9 cellular contexts compared by ENCODE assay signal in genomic region chr3:190863119-190863465, GRCh38. TPM values are rescaled to one million over a fixed set of nuclear protein-coding genes. Genes with fewer than 3 reads are reported as not detected.
DNase-seq lines count a peak whose midpoint lies in the region; ATAC-seq and TF ChIP-seq lines count a peak whose summit lies in the region.
"Had no signal": no experiment of that assay in that cellular context is flagged by ENCODE, and none has a peak within 500 bp of the region (broad histone marks: within the 10 kb centered on the region; RNA-seq: fewer than 3 reads in every experiment).

No MANE protein-coding gene starts in this region.

- H3K4me3 Mint-ChIP-seq in naive B cell = peak overlapping the region in 7 of 8 donors; percentile 27 to 77 (median 63)

- H3K9ac ChIP-seq in HUES64 (ENCODE audit: low read depth, low read length) (no peak overlapping the region), duodenal mucosa (ENCODE audit: low read depth in 1 of 2, low read length in 2 of 2) (no peak overlapping the region)

- H3K36me3 ChIP-seq in HUES64 (ENCODE audit: insufficient read depth, low read length) = no peaks in the 10 kb centered on the region
- no peaks in the 10 kb centered on the region for H3K36me3 ChIP-seq in duodenal mucosa (ENCODE audit: control insufficient read depth in 1 of 2, insufficient read depth in 2 of 2, low read length in 2 of 2)

- TF ChIP-seq CTCF in AG10803 (conservative IDR thresholded peaks at IDR 0.05; ENCODE audit: low read length) = no peak

- H3K9me3 ChIP-seq in HUES64 (ENCODE audit: insufficient read depth, low read depth, low read length) (no peaks in the 10 kb centered on the region), duodenal mucosa (ENCODE audit: control insufficient read depth in 1 of 2, low read length in 2 of 2) (no peaks in the 10 kb centered on the region)

- 6% methylated on average over 5 of the region's 6 CpGs for WGBS in HUES64

- no peak overlapping the region for H3K27ac ChIP-seq in HUES64 (ENCODE audit: low read depth, low read length)
- no peak overlapping the region for H3K27ac ChIP-seq in duodenal mucosa (ENCODE audit: low read depth, low read length)

- H3K27ac Mint-ChIP-seq in naive B cell = no peak overlapping the region

- intact Hi-C loops in sciatic nerve (cut with DNase I) = no loop called here

- peaks cover 63% of the 10 kb centered on the region for H3K27me3 ChIP-seq in HUES64 (ENCODE audit: insufficient read depth, low read length)
- H3K27me3 ChIP-seq in duodenal mucosa (ENCODE audit: control insufficient read depth in 1 of 2, insufficient read depth in 2 of 2, low read length in 2 of 2) = peaks cover 0 to 3% of the 10 kb centered on the region in 2 donors

- peaks cover 0 to 8% of the 10 kb centered on the region in 2 donors for H3K36me3 Mint-ChIP-seq in naive B cell

- ATAC-seq in naive B cell (ENCODE audit: low read depth in 2 of 2) (peak in 1 of 2 donors; percentile 12), sciatic nerve (no peak)

- H3K4me1 Mint-ChIP-seq in naive B cell = peaks cover 8 to 12% (median 9%) of the 10 kb centered on the region in 3 donors

- H3K4me3 ChIP-seq in AG10803 (ENCODE audit: low read length) = peak overlapping the region; percentile 60
- H3K4me3 ChIP-seq in HUES64 (ENCODE audit: low read length) = peak overlapping the region; percentile 75
- peak overlapping the region; percentile 55 to 63 for H3K4me3 ChIP-seq in duodenal mucosa (ENCODE audit: low read depth in 1 of 2, low read length in 2 of 2)

- H3K27me3 Mint-ChIP-seq in naive B cell = peaks cover 46 to 54% (median 52%) of the 10 kb centered on the region in 3 donors

- DNase-seq in AG10803 (ENCODE audit: low read depth) = no peak
- no peak for DNase-seq in naive B cell
- DNase-seq in mesenteric fat pad (ENCODE audit: low spot score) = no peak
- no peak for DNase-seq in NCI-H1694 (lab: John Stamatoyannopoulos, UW)
- DNase-seq in sciatic nerve (ENCODE audit: low spot score) = no peak
- no peak for DNase-seq in NCI-H524 (lab: John Stamatoyannopoulos, UW)
- DNase-seq: effector CD4-positive, alpha-beta T cell had no signal

- H3K4me1 ChIP-seq in HUES64 (ENCODE audit: insufficient read depth, low read length) (no peaks in the 10 kb centered on the region), duodenal mucosa (ENCODE audit: control insufficient read depth in 1 of 2, insufficient read depth in 2 of 2, low read length in 2 of 2) (no peaks in the 10 kb centered on the region)

- H3K9me3 Mint-ChIP-seq in naive B cell = peaks cover 0 to 4% (median 0%) of the 10 kb centered on the region in 7 donors

RNA-seq across cellular contexts. Expression of gene GMNC, which starts 0.6 kb away (rescaled TPM):
- polyA plus RNA-seq in HUES64 (2013, experiment 1 of 2) = not detected
- polyA plus RNA-seq in HUES64 (2013, experiment 2 of 2) = 0.13 TPM
- polyA plus RNA-seq in naive B cell (ENCODE audit: low read depth in 6 of 6) = not detected
- total RNA-seq in mesenteric fat pad (not detected), sciatic nerve (not detected)
